ENCODE assay signal across 8 cellular contexts in the genomic region with DNA sequence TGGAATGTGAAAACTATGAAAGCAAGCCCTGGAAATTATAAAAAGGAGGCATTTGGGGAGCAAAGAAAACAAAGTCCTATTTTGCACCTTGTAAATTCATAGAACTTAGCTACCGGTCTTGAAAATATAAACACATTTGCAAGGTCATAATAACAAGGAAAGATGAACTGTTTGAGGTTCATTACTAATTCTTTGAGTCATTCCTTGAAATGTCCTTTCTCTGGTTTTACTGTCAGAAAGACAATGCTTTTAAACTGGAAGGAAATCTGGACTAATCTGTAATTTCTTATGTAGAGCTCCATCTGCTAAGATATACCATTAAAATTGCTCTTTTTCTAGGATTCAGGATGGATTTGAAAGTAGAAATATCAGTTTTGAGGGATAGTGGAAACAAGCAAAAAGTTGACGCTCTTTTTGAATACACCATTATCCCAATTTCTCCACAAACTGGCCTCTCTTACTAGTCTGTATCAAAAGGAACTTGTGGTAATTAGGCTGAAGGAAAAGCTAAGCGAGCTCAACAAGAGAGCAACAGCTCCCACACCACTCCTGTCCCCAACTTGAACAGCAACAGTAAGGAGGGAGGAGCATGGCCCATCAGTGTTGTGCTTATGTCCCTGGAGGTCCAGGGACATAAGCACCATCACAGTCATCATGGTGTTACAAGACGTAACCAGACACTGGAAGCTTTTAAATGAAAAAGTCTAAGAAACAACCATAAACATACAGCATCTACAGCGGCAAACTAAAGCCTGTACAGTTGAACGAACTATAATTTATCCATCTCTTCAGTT. TPM values are rescaled to one million over a fixed set of nuclear protein-coding genes. Genes with fewer than 3 reads are reported as not detected.
DNase-seq lines count a peak whose midpoint lies in the region; ATAC-seq and TF ChIP-seq lines count a peak whose summit lies in the region.

No MANE protein-coding gene starts in this region.

- ATAC-seq in HG03378 (IDR thresholded peaks at IDR 0.05; ENCODE audit: unreplicated experiment), result no peak
- no peak for ATAC-seq in HG03097 (IDR thresholded peaks at IDR 0.05; ENCODE audit: low FRiP score, unreplicated experiment)

- peaks cover 0 to 20% of the 10 kb centered on the region in 2 donors for H3K4me1 ChIP-seq in breast epithelium
- peaks cover 5 to 10% of the 10 kb centered on the region in 2 donors for H3K4me1 ChIP-seq in uterus

- H3K4me3 ChIP-seq in AG09309 (ENCODE audit: control insufficient read depth, low read depth, low read length), result peak overlapping the region; percentile 95
- H3K4me3 ChIP-seq in breast epithelium, result peak overlapping the region; percentile 82 to 97 (median 96)
- peak overlapping the region; percentile 82 to 99 for H3K4me3 ChIP-seq in uterus

- DNase-seq in AG09309 (ENCODE audit: low read depth), result no peak
- DNase-seq in GM13976 (ENCODE audit: low spot score), result peak; percentile 31
- peak; percentile 41 for DNase-seq in NOMO-1 treated with dmso at 0.1 percent for 144 hours (lab: John Stamatoyannopoulos, UW; ENCODE audit: unreplicated experiment)
- no peak for DNase-seq in breast epithelium (ENCODE audit: low spot score in 2 of 2)
- peak; percentile 5 for DNase-seq in medulla oblongata (ENCODE audit: extremely low spot score)
- no peak for DNase-seq in uterus

- no peaks in the 10 kb centered on the region for H3K27me3 ChIP-seq in breast epithelium
- no peaks in the 10 kb centered on the region for H3K27me3 ChIP-seq in uterus

- intact Hi-C loops in breast epithelium (cut with DNase I; ENCODE audit: low total_unique reads), result no loop called here
- intact Hi-C loops in uterus (cut with DNase I; ENCODE audit: low total_unique reads), result no loop called here

- H3K27ac ChIP-seq in breast epithelium, result peak overlapping the region; percentile 89 to 93
- peak overlapping the region; percentile 87 to 90 for H3K27ac ChIP-seq in uterus

- TF ChIP-seq CTCF in AG09309 (IDR thresholded peaks at IDR 0.05; ENCODE audit: control insufficient read depth, insufficient read depth, low read depth, low read length, missing control alignments) (no peak), GM13976 (IDR thresholded peaks at IDR 0.05; ENCODE audit: borderline replicate concordance, control extremely low read depth, extremely low read depth, insufficient read depth, missing control alignments) (no peak), breast epithelium (IDR thresholded peaks at IDR 0.05) (no peak), uterus (IDR thresholded peaks at IDR 0.05) (no peak)

- in situ Hi-C loops in GM13976 (cut with MboI; ENCODE audit: low sequenced_read_pairs, unreplicated experiment), result no loop called here

- H3K9me3 ChIP-seq in breast epithelium (no peaks in the 10 kb centered on the region), uterus (no peaks in the 10 kb centered on the region)

- TF ChIP-seq POLR2A in breast epithelium (IDR thresholded peaks at IDR 0.05), result no peak
- TF ChIP-seq POLR2A in uterus (IDR thresholded peaks at IDR 0.05), result no peak

- H3K36me3 ChIP-seq in breast epithelium (no peaks in the 10 kb centered on the region), uterus (no peaks in the 10 kb centered on the region)

RNA-seq across cellular contexts. Expression of gene ERLIN1, which starts 1.2 kb away (rescaled TPM):
- 10 to 100 TPM; 22.4 to 30.2 (median 23.3) TPM for total RNA-seq in breast epithelium
- total RNA-seq in uterus, result 10 to 100 TPM in 3 of 4 donors, 1 to 10 TPM in 1; 2.4 to 44.8 (median 16.7) TPM

RNA-seq across cellular contexts. Expression of gene CHUK, which starts 44.8 kb away (rescaled TPM):
- total RNA-seq in breast epithelium (10 to 100 TPM; 19.7 to 26.6 (median 23.7) TPM), uterus (10 to 100 TPM; 12.3 to 28.7 (median 24.2) TPM)

Comparison
In these comparisons a context has a peak if more than half of its experiments do, and no peak if none do; other contexts are left out.
1. DNase-seq: peak in GM13976 (single experiment), NOMO-1 treated with dmso at 0.1 percent for 144 hours (single experiment) and medulla oblongata (single experiment); none in AG09309 (single experiment), breast epithelium (0 of 2) and uterus (0 of 2).
2. Peak in every context shown above with its lines, with median percentiles within 50 percentile points of each other: H3K4me3 ChIP-seq.